1 cellular context compared by ENCODE assay signal in the genomic region with DNA sequence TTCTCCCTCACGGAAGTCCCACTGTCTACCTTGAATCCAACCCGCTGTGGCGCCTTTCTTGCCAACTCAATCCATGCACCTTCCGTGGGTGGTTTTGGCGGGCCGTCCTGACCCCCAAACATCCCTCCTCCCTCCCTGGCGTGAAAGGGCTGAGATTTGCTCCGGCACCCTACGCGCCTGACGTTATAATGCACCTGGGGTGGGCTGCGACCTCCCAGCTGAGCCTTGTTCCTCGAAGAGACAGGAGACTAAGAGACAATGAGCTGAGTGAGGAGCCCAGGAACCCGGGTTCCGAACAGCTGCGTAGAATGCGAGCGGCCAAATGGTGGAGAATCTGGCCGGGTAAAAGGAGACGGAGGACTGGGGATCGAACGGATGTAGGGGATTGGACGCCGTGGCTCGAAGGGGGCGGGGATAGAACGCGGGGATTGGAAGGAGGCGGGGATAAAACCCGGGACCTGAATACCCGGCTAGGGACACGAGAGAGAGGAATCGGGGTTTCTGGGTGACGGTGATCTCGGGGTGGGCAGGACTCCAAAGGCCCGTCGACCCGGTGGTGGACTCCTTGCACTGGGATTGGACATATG.
TF ChIP-seq lines count a peak whose summit lies in the region.

A gene (plus strand): TSS at position 461 of the 587 bp plus-strand sequence. CDS start 1,137 bp downstream, outside the sequence.

TF ChIP-seq in WTC11, 78 proteins besides CTCF, POLR2A, EP300 and RAD21 (continued from another document):
- TF ChIP-seq, protein P1, sequence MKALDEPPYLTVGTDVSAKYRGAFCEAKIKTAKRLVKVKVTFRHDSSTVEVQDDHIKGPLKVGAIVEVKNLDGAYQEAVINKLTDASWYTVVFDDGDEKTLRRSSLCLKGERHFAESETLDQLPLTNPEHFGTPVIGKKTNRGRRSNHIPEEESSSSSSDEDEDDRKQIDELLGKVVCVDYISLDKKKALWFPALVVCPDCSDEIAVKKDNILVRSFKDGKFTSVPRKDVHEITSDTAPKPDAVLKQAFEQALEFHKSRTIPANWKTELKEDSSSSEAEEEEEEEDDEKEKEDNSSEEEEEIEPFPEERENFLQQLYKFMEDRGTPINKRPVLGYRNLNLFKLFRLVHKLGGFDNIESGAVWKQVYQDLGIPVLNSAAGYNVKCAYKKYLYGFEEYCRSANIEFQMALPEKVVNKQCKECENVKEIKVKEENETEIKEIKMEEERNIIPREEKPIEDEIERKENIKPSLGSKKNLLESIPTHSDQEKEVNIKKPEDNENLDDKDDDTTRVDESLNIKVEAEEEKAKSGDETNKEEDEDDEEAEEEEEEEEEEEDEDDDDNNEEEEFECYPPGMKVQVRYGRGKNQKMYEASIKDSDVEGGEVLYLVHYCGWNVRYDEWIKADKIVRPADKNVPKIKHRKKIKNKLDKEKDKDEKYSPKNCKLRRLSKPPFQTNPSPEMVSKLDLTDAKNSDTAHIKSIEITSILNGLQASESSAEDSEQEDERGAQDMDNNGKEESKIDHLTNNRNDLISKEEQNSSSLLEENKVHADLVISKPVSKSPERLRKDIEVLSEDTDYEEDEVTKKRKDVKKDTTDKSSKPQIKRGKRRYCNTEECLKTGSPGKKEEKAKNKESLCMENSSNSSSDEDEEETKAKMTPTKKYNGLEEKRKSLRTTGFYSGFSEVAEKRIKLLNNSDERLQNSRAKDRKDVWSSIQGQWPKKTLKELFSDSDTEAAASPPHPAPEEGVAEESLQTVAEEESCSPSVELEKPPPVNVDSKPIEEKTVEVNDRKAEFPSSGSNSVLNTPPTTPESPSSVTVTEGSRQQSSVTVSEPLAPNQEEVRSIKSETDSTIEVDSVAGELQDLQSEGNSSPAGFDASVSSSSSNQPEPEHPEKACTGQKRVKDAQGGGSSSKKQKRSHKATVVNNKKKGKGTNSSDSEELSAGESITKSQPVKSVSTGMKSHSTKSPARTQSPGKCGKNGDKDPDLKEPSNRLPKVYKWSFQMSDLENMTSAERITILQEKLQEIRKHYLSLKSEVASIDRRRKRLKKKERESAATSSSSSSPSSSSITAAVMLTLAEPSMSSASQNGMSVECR (CRISPR knock-in tag; IDR thresholded peaks at IDR 0.05; ENCODE audit: borderline replicate concordance) = 0 out of 2 replicates have a peak, but pooled peaks have one; percentile 14
- TF ChIP-seq SMAD3 (CRISPR knock-in tag; IDR thresholded peaks at IDR 0.05; ENCODE audit: borderline replicate concordance) (peak; percentile 82; the same call in 1 of the 2 replicates), NR1H2 (CRISPR knock-in tag; IDR thresholded peaks at IDR 0.05) (no peak), NFATC4 (CRISPR knock-in tag; IDR thresholded peaks at IDR 0.05) (no peak; the same call in 1 of the 2 replicates), MYBL2 (CRISPR knock-in tag; IDR thresholded peaks at IDR 0.05) (no peak), ZNF219 (CRISPR knock-in tag; IDR thresholded peaks at IDR 0.05; ENCODE audit: borderline replicate concordance) (no peak), ZNF416 (CRISPR knock-in tag; IDR thresholded peaks at IDR 0.05) (no peak), SOX15 (CRISPR knock-in tag; IDR thresholded peaks at IDR 0.05) (no peak), SP1 (CRISPR knock-in tag; conservative IDR thresholded peaks at IDR 0.05) (0 out of 2 replicates have a peak, but pooled peaks have one; percentile 51), FOXJ3 (CRISPR knock-in tag; IDR thresholded peaks at IDR 0.05; ENCODE audit: borderline replicate concordance) (0 out of 2 replicates have a peak, but pooled peaks have one; percentile 60), CREM (CRISPR knock-in tag; IDR thresholded peaks at IDR 0.05) (no peak)
- TF ChIP-seq, protein P2, sequence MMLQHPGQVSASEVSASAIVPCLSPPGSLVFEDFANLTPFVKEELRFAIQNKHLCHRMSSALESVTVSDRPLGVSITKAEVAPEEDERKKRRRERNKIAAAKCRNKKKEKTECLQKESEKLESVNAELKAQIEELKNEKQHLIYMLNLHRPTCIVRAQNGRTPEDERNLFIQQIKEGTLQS (CRISPR knock-in tag; conservative IDR thresholded peaks at IDR 0.05) = no peak
- TF ChIP-seq, protein P3, sequence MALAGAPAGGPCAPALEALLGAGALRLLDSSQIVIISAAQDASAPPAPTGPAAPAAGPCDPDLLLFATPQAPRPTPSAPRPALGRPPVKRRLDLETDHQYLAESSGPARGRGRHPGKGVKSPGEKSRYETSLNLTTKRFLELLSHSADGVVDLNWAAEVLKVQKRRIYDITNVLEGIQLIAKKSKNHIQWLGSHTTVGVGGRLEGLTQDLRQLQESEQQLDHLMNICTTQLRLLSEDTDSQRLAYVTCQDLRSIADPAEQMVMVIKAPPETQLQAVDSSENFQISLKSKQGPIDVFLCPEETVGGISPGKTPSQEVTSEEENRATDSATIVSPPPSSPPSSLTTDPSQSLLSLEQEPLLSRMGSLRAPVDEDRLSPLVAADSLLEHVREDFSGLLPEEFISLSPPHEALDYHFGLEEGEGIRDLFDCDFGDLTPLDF (CRISPR knock-in tag; IDR thresholded peaks at IDR 0.05) = no peak
- TF ChIP-seq, protein P4, sequence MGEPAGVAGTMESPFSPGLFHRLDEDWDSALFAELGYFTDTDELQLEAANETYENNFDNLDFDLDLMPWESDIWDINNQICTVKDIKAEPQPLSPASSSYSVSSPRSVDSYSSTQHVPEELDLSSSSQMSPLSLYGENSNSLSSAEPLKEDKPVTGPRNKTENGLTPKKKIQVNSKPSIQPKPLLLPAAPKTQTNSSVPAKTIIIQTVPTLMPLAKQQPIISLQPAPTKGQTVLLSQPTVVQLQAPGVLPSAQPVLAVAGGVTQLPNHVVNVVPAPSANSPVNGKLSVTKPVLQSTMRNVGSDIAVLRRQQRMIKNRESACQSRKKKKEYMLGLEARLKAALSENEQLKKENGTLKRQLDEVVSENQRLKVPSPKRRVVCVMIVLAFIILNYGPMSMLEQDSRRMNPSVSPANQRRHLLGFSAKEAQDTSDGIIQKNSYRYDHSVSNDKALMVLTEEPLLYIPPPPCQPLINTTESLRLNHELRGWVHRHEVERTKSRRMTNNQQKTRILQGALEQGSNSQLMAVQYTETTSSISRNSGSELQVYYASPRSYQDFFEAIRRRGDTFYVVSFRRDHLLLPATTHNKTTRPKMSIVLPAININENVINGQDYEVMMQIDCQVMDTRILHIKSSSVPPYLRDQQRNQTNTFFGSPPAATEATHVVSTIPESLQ (CRISPR knock-in tag; IDR thresholded peaks at IDR 0.05) = peak; percentile 59; the same call in 1 of the 2 replicates
- TF ChIP-seq, protein P5, sequence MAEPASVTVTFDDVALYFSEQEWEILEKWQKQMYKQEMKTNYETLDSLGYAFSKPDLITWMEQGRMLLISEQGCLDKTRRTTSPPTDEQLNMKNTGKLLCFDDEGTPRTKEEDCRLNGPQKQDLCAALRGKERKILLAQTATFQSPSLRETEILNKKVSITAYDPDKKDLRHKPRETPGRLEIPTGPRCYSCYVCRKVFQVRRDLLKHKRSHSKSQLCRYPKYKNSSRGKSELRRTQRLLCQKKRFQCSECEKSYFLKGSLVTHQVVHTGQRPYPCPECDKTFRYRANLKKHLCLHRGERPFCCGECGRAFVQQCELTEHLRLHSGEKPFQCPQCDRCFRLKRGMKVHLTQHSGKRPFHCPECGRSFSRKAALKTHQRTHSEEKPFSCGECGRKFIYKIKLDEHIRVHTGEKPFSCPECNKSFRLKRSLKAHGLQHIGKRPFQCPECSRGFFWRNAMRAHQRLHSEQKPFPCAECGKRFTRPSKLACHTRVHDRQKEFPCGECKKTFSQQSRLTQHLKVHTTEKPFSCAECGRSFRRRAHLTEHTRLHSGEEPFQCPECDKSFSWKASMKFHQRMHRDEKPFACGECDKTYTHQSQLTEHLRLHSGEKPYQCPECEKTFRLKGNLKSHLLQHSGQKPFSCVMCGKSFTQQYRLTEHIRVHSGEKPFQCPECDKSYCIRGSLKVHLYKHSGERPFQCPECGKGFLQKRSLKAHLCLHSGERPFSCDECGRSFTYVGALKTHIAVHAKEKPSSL (CRISPR knock-in tag; conservative IDR thresholded peaks at IDR 0.05) = no peak
